ENCODE assay signal across 11 cellular contexts in genomic region chr20:50404419-50405234, GRCh38.
"Had no signal": no experiment of that assay in that cellular context is flagged by ENCODE, and none has a peak within 500 bp of the region (broad histone marks: within the 10 kb centered on the region; RNA-seq: fewer than 3 reads in every experiment).

No MANE protein-coding gene starts in this region.

- ATAC-seq: activated CD4-positive, CD25-positive, alpha-beta regulatory T cell treated with anti-CD3 and anti-CD28 coated beads, Interleukin-2, amount 50 U/mL, for 24 hours; esophagus mucosa; stimulated activated effector memory CD8-positive, alpha-beta T cell treated with anti-CD3 and anti-CD28 coated beads, Interleukin-12 subunit alpha, Interleukin-12 subunit beta, amount 100 ng/mL, for 72 hours; T-cell had no signal

- H3K4me3 Mint-ChIP-seq: nephron progenitor cell; stimulated activated effector memory CD8-positive, alpha-beta T cell treated with anti-CD3 and anti-CD28 coated beads, Interleukin-12 subunit alpha, Interleukin-12 subunit beta, amount 100 ng/mL, for 72 hours; T-cell had no signal

- H3K27ac ChIP-seq: hepatocyte, SK-N-MC had no signal

- H3K27ac Mint-ChIP-seq: nephron progenitor cell; stimulated activated effector memory CD8-positive, alpha-beta T cell treated with anti-CD3 and anti-CD28 coated beads, Interleukin-12 subunit alpha, Interleukin-12 subunit beta, amount 100 ng/mL, for 72 hours; T-cell had no signal

- H3K9me3 Mint-ChIP-seq: nephron progenitor cell; stimulated activated effector memory CD8-positive, alpha-beta T cell treated with anti-CD3 and anti-CD28 coated beads, Interleukin-12 subunit alpha, Interleukin-12 subunit beta, amount 100 ng/mL, for 72 hours; T-cell had no signal

- H3K36me3 ChIP-seq: transverse colon had no signal

- H3K36me3 Mint-ChIP-seq: stimulated activated effector memory CD8-positive, alpha-beta T cell treated with anti-CD3 and anti-CD28 coated beads, Interleukin-12 subunit alpha, Interleukin-12 subunit beta, amount 100 ng/mL, for 72 hours; T-cell had no signal

- H3K27me3 ChIP-seq: hepatocyte, transverse colon had no signal

- DNase-seq: activated naive CD4-positive, alpha-beta T cell treated with Interleukin-2 at 50 U/mL for 16 hours; activated T-cell treated with anti-CD3 and anti-CD28 coated beads for 4 hours; nephron progenitor cell; T-cell; T-helper 9 cell; transverse colon had no signal

- H3K4me3 ChIP-seq: hepatocyte, SK-N-MC, transverse colon had no signal

- H3K9me3 ChIP-seq: transverse colon had no signal
